Comparison of ENCODE assay signal across 24 cellular contexts in the genomic region with DNA sequence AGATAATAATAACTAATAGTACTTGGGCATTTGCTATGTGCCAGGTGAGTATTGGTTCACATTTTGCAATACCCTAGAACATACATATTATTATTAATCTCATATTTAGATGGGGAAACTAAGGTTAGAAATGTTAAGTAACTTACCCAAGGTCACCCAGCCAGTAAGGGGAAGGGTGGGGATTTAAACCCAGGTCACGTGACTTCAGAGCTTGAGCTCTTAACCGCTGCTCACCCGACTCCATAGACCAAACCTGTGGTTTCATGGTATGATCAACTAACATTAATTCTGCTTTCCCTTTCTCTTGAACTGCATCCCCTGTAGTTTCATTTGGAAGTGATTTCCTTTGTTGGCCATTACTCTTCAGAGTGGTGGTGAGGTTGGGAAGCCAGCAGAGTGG.
"Had no signal": no experiment of that assay in that cellular context is flagged by ENCODE, and none has a peak within 500 bp of the region (broad histone marks: within the 10 kb centered on the region; RNA-seq: fewer than 3 reads in every experiment).

No MANE protein-coding gene starts in this region.

- FAIRE-seq: HTR-8/SVneo, RCC 7860 had no signal

- DNase-seq: Karpas-422, KG1, MG63, NCI-H1092, NCI-H1105 treated with DMSO at 0.1 percent for 48 hours, NCI-H1417 treated with DMSO at 0.1 percent for 48 hours, NCI-H146, NCI-H1694 treated with DMSO at 0.1 percent for 48 hours, NCI-H1930, NCI-H2081, NCI-H2171 treated with DMSO at 0.1 percent for 48 hours, NCI-H345, NCI-H446 treated with DMSO at 0.1 percent for 48 hours, NCI-H510A treated with DMSO at 0.1 percent for 48 hours, NCI-H526, NCI-H748 treated with DMSO at 0.1 percent for 48 hours, SHP77 treated with DMSO at 0.1 percent for 48 hours, SJCRH30, T-helper 1 cell had no signal

- H3K4me3 ChIP-seq: MG63, SJCRH30 had no signal

- ATAC-seq: SK-N-SH treated with all-trans-retinoic acid at 6 μM for 48 hours had no signal

- H3K27me3 ChIP-seq: MG63, SJCRH30 had no signal

- H3K9me3 ChIP-seq: MG63, SJCRH30 had no signal

- H3K4me1 ChIP-seq: SJCRH30 had no signal

- H3K36me3 ChIP-seq: MG63, SJCRH30 had no signal

- H3K27ac ChIP-seq: HL-60, RWPE1, SJCRH30 had no signal
